38 cellular contexts compared by ENCODE assay signal in genomic region chr12:74917743-74918142, GRCh38.
"Had no signal": no experiment of that assay in that cellular context is flagged by ENCODE, and none has a peak within 500 bp of the region (broad histone marks: within the 10 kb centered on the region; RNA-seq: fewer than 3 reads in every experiment).

No MANE protein-coding gene starts in this region.

- H3K36me3 Mint-ChIP-seq: activated naive CD4-positive, alpha-beta T cell treated with anti-CD3 and anti-CD28 coated beads, Interleukin-2, amount 10 ng/mL, durations not matched to agents 7 days and 5 days; activated naive CD4-positive, alpha-beta T cell treated with anti-CD3 and anti-CD28 coated beads, Interleukin-2, amount 50 U/mL, for 24 hours; activated naive CD4-positive, alpha-beta T cell treated with anti-CD3 and anti-CD28 coated beads, Interleukin-2, amount 50 U/mL, for 72 hours; activated naive CD8-positive, alpha-beta T cell; activated naive CD8-positive, alpha-beta T cell treated with anti-CD3 and anti-CD28 coated beads for 36 hours; activated naive CD8-positive, alpha-beta T cell treated with anti-CD3 and anti-CD28 coated beads, Interleukin-2, amount 10 ng/mL, durations not matched to agents 7 days and 5 days; brain had no signal

- ATAC-seq: activated naive CD4-positive, alpha-beta T cell treated with anti-CD3 and anti-CD28 coated beads, Interleukin-2, amount 50 U/mL, for 72 hours; activated naive CD8-positive, alpha-beta T cell treated with anti-CD3 and anti-CD28 coated beads, Interleukin-2, amount 50 U/mL, for 24 hours; activated T-cell treated with anti-CD3 and anti-CD28 coated beads, Interleukin-2, amount 50 U/mL, for 4 hours; activated T-cell treated with anti-CD3 and anti-CD28 coated beads, Interleukin-2, amount 50 U/mL, for 72 hours; activated T-helper 17 cell treated with anti-CD3 and anti-CD28 coated beads, Interleukin-2, amount 50 U/mL, for 72 hours; body of pancreas had no signal

- H3K4me3 Mint-ChIP-seq: activated naive CD4-positive, alpha-beta T cell treated with anti-CD3 and anti-CD28 coated beads for 36 hours; activated naive CD4-positive, alpha-beta T cell treated with anti-CD3 and anti-CD28 coated beads, Interleukin-2, amount 10 ng/mL, durations not matched to agents 7 days and 5 days; activated naive CD4-positive, alpha-beta T cell treated with anti-CD3 and anti-CD28 coated beads, Interleukin-2, amount 50 U/mL, for 24 hours; activated naive CD8-positive, alpha-beta T cell; activated naive CD8-positive, alpha-beta T cell treated with anti-CD3 and anti-CD28 coated beads for 36 hours; activated naive CD8-positive, alpha-beta T cell treated with anti-CD3 and anti-CD28 coated beads, Interleukin-2, amount 10 ng/mL, durations not matched to agents 7 days and 5 days; activated naive CD8-positive, alpha-beta T cell treated with anti-CD3 and anti-CD28 coated beads, Interleukin-2, amount 50 U/mL, for 24 hours; activated T-cell treated with anti-CD3 and anti-CD28 coated beads, Interleukin-2, amount 50 U/mL, for 24 hours; activated T-cell treated with anti-CD3 and anti-CD28 coated beads, Interleukin-2, amount 50 U/mL, for 4 hours; activated T-cell treated with anti-CD3 and anti-CD28 coated beads, Interleukin-2, amount 50 U/mL, for 72 hours; activated T-helper 1 cell treated with anti-CD3 and anti-CD28 coated beads, Interleukin-12 subunit alpha, Interleukin-12 subunit beta, Interleukin-2, Interleukin-4 antibody, amounts not matched to agents 30 ng/mL and 10 ng/mL and 1 ng/mL, durations not matched to agents 14 hours and 24 hours and 36 hours; activated T-helper 17 cell treated with anti-CD3 and anti-CD28 coated beads, Interleukin-2, amount 50 U/mL, for 72 hours; brain; central memory CD8-positive, alpha-beta T cell had no signal

- H3K9me3 Mint-ChIP-seq: activated naive CD4-positive, alpha-beta T cell treated with anti-CD3 and anti-CD28 coated beads for 36 hours; activated naive CD4-positive, alpha-beta T cell treated with anti-CD3 and anti-CD28 coated beads, Interleukin-2, amount 50 U/mL, for 24 hours; activated naive CD8-positive, alpha-beta T cell treated with anti-CD3 and anti-CD28 coated beads for 36 hours; activated T-cell treated with anti-CD3 and anti-CD28 coated beads, Interleukin-2, amount 50 U/mL, for 4 hours; activated T-cell treated with anti-CD3 and anti-CD28 coated beads, Interleukin-2, amount 50 U/mL, for 72 hours; activated T-helper 17 cell treated with anti-CD3 and anti-CD28 coated beads, Interleukin-2, amount 50 U/mL, for 72 hours; activated T-helper 2 cell treated with anti-CD3 and anti-CD28 coated beads, Interferon-gamma antibody, Interleukin-2, Interleukin-4, amounts not matched to agents 10 μg/mL and 5 μg/mL and 100 μg/mL, durations not matched to agents 14 hours and 24 hours and 36 hours had no signal

- H3K27me3 Mint-ChIP-seq: activated naive CD4-positive, alpha-beta T cell treated with anti-CD3 and anti-CD28 coated beads, Interleukin-2, amount 10 ng/mL, durations not matched to agents 7 days and 5 days; activated naive CD4-positive, alpha-beta T cell treated with anti-CD3 and anti-CD28 coated beads, Interleukin-2, amount 50 U/mL, for 24 hours; activated naive CD8-positive, alpha-beta T cell; activated naive CD8-positive, alpha-beta T cell treated with anti-CD3 and anti-CD28 coated beads for 36 hours; activated naive CD8-positive, alpha-beta T cell treated with anti-CD3 and anti-CD28 coated beads, Interleukin-2, amount 10 ng/mL, durations not matched to agents 7 days and 5 days; activated naive CD8-positive, alpha-beta T cell treated with anti-CD3 and anti-CD28 coated beads, Interleukin-2, amount 50 U/mL, for 24 hours; activated T-cell treated with anti-CD3 and anti-CD28 coated beads, Interleukin-2, amount 50 U/mL, for 24 hours; activated T-helper 17 cell treated with anti-CD3 and anti-CD28 coated beads, Interleukin-2, amount 50 U/mL, for 72 hours; brain; central memory CD8-positive, alpha-beta T cell had no signal

- H3K4me1 Mint-ChIP-seq: activated naive CD4-positive, alpha-beta T cell treated with anti-CD3 and anti-CD28 coated beads, Interleukin-2, amount 10 ng/mL, durations not matched to agents 7 days and 5 days; activated naive CD4-positive, alpha-beta T cell treated with anti-CD3 and anti-CD28 coated beads, Interleukin-2, amount 50 U/mL, for 24 hours; activated naive CD8-positive, alpha-beta T cell treated with anti-CD3 and anti-CD28 coated beads for 36 hours; activated naive CD8-positive, alpha-beta T cell treated with anti-CD3 and anti-CD28 coated beads, Interleukin-2, amount 10 ng/mL, durations not matched to agents 7 days and 5 days; activated naive CD8-positive, alpha-beta T cell treated with anti-CD3 and anti-CD28 coated beads, Interleukin-2, amount 50 U/mL, for 24 hours; activated T-helper 17 cell treated with anti-CD3 and anti-CD28 coated beads, Interleukin-2, amount 50 U/mL, for 72 hours; central memory CD8-positive, alpha-beta T cell had no signal

- H3K27me3 ChIP-seq: adrenal gland, ascending aorta, body of pancreas, brain microvascular endothelial cell, breast epithelium, cardiac muscle cell had no signal

- H3K27ac ChIP-seq: adrenal gland, ascending aorta, body of pancreas, brain microvascular endothelial cell, breast epithelium, cardiac muscle cell had no signal

- H3K27ac Mint-ChIP-seq: activated naive CD4-positive, alpha-beta T cell treated with anti-CD3 and anti-CD28 coated beads for 36 hours; activated naive CD4-positive, alpha-beta T cell treated with anti-CD3 and anti-CD28 coated beads, Interleukin-2, amount 10 ng/mL, durations not matched to agents 7 days and 5 days; activated naive CD4-positive, alpha-beta T cell treated with anti-CD3 and anti-CD28 coated beads, Interleukin-2, amount 50 U/mL, for 24 hours; activated naive CD4-positive, alpha-beta T cell treated with anti-CD3 and anti-CD28 coated beads, Interleukin-2, amount 50 U/mL, for 72 hours; activated naive CD8-positive, alpha-beta T cell; activated naive CD8-positive, alpha-beta T cell treated with anti-CD3 and anti-CD28 coated beads for 36 hours; activated naive CD8-positive, alpha-beta T cell treated with anti-CD3 and anti-CD28 coated beads, Interleukin-2, amount 10 ng/mL, durations not matched to agents 7 days and 5 days; activated naive CD8-positive, alpha-beta T cell treated with anti-CD3 and anti-CD28 coated beads, Interleukin-2, amount 50 U/mL, for 24 hours; activated T-cell treated with anti-CD3 and anti-CD28 coated beads, Interleukin-2, amount 50 U/mL, for 24 hours; activated T-cell treated with anti-CD3 and anti-CD28 coated beads, Interleukin-2, amount 50 U/mL, for 72 hours; activated T-helper 1 cell treated with anti-CD3 and anti-CD28 coated beads, Interleukin-12 subunit alpha, Interleukin-12 subunit beta, Interleukin-2, Interleukin-4 antibody, amounts not matched to agents 30 ng/mL and 10 ng/mL and 1 ng/mL, durations not matched to agents 14 hours and 24 hours and 36 hours; activated T-helper 17 cell treated with anti-CD3 and anti-CD28 coated beads, Interleukin-2, amount 50 U/mL, for 72 hours; activated T-helper 2 cell treated with anti-CD3 and anti-CD28 coated beads, Interferon-gamma antibody, Interleukin-2, Interleukin-4, amounts not matched to agents 10 μg/mL and 5 μg/mL and 100 μg/mL, durations not matched to agents 14 hours and 24 hours and 36 hours had no signal

- DNase-seq: activated effector memory CD4-positive, alpha-beta T cell treated with anti-CD3 and anti-CD28 coated beads, Interleukin-2, amount 50 U/mL, for 16 hours; activated effector memory CD4-positive, alpha-beta T cell treated with Interleukin-2 at 50 U/mL for 16 hours; activated gamma-delta T cell; activated gamma-delta T cell treated with Interleukin-2 at 50 U/mL for 16 hours; activated naive CD4-positive, alpha-beta T cell; activated naive CD4-positive, alpha-beta T cell treated with anti-CD3 and anti-CD28 coated beads for 36 hours; activated naive CD4-positive, alpha-beta T cell treated with anti-CD3 and anti-CD28 coated beads, Interleukin-2, amount 10 ng/mL, durations not matched to agents 7 days and 5 days; activated naive CD4-positive, alpha-beta T cell treated with anti-CD3 and anti-CD28 coated beads, Interleukin-2, amount 50 U/mL, for 16 hours; activated naive CD4-positive, alpha-beta T cell treated with Interleukin-2 at 50 U/mL for 16 hours; activated naive CD8-positive, alpha-beta T cell treated with anti-CD3 and anti-CD28 coated beads for 36 hours; activated naive CD8-positive, alpha-beta T cell treated with anti-CD3 and anti-CD28 coated beads, Interleukin-2, amount 10 ng/mL, durations not matched to agents 7 days and 5 days; activated naive CD8-positive, alpha-beta T cell treated with anti-CD3 and anti-CD28 coated beads, Interleukin-2, amount 50 U/mL, for 24 hours; activated T-cell treated with anti-CD3 and anti-CD28 coated beads, Interleukin-2, amount 50 U/mL, for 1 hour; activated T-cell treated with anti-CD3 and anti-CD28 coated beads, Interleukin-2, amount 50 U/mL, for 24 hours; activated T-cell treated with anti-CD3 and anti-CD28 coated beads, Interleukin-2, amount 50 U/mL, for 4 hours; activated T-cell treated with anti-CD3 and anti-CD28 coated beads, Interleukin-2, amount 50 U/mL, for 48 hours; activated T-cell treated with anti-CD3 and anti-CD28 coated beads, Interleukin-2, amount 50 U/mL, for 72 hours; adrenal gland; amniotic stem cell; amygdala; anterior cingulate cortex; aorta; body of pancreas; brain microvascular endothelial cell; caudate nucleus; central memory CD4-positive, alpha-beta T cell; cerebellar nuclear complex had no signal

- H3K4me1 ChIP-seq: adrenal gland, ascending aorta, body of pancreas, breast epithelium had no signal

- H3K9me3 ChIP-seq: adrenal gland, ascending aorta, body of pancreas had no signal

- H3K36me3 ChIP-seq: adrenal gland, ascending aorta, brain microvascular endothelial cell, breast epithelium, cardiac muscle cell had no signal

- H3K4me3 ChIP-seq: adrenal gland, ascending aorta, body of pancreas, breast epithelium, cardiac muscle cell had no signal
